24 cellular contexts compared by ENCODE assay signal in the genomic region with DNA sequence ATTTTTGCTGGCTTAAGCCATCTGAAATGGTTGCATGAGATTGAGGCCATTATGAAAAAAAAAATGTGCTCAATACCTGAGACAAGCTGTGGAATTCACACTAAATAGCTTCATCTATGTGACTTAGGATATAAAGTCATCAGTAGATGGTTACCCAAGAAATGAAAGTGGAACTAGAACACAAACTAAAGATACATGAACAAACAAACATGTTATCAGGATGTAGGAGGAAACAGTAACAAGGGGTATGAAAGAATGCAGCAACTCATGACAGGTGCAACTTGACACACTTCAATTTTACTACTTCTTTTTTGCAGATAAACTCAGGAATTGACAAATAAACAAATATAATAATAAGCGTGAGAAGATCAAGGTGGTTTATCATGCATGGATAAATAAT.
DNase-seq lines count a peak whose midpoint lies in the region; ATAC-seq, FAIRE-seq and TF ChIP-seq lines count a peak whose summit lies in the region.
"Had no signal": no experiment of that assay in that cellular context is flagged by ENCODE, and none has a peak within 500 bp of the region (broad histone marks: within the 10 kb centered on the region; RNA-seq: fewer than 3 reads in every experiment).

No MANE protein-coding gene starts in this region.

- intact Hi-C loops in OCI-LY7 (cut with micrococcal nuclease; ENCODE audit: unreplicated experiment) = no loop called here

- CTCF ChIA-PET in OCI-LY7 (lab: Charles Lee; ENCODE audit: unreplicated experiment) (no interaction called here), GM10248 (lab: Yijun Ruan, JAX) (interaction anchor here (1.0 to 1.1 kb wide), 3 partner anchors 9 to 43 kb away, joined by 3 to 4 read pairs (median 3); no protein-coding TSS in a partner anchor)

- H3K9ac ChIP-seq in Loucy (ENCODE audit: low read depth, low read length, poor library complexity, severe bottlenecking) = no peak overlapping the region

- TF ChIP-seq CTCF in Loucy (conservative IDR thresholded peaks at IDR 0.05; ENCODE audit: low read length) = no peak
- TF ChIP-seq CTCF in GM13977 (IDR thresholded peaks at IDR 0.05; ENCODE audit: extremely low read depth, insufficient read depth, missing control alignments) = no peak
- no peak for TF ChIP-seq CTCF in OCI-LY7 (conservative IDR thresholded peaks at IDR 0.05; ENCODE audit: low read length)
- TF ChIP-seq CTCF in GM10248 (IDR thresholded peaks at IDR 0.05; ENCODE audit: control extremely low read depth, extremely low read depth, low read depth, missing control alignments) = no peak

- no peaks in the 10 kb centered on the region for H3K9me3 ChIP-seq in Loucy (ENCODE audit: insufficient read depth, low read depth, low read length)
- no peaks in the 10 kb centered on the region for H3K9me3 ChIP-seq in OCI-LY7 (ENCODE audit: low read length)
- H3K9me3 ChIP-seq: BE2C had no signal

- H2AFZ ChIP-seq in Loucy (ENCODE audit: low read length) (peak overlapping the region; percentile 65; the same call in 1 of the 2 replicates), OCI-LY7 (ENCODE audit: low read length) (no peak overlapping the region)

- no peak overlapping the region for H3K27ac ChIP-seq in OCI-LY7 (ENCODE audit: low read depth, low read length, poor library complexity, severe bottlenecking)
- H3K27ac ChIP-seq: HL-60, RWPE1 had no signal

- H3K36me3 ChIP-seq in Loucy (ENCODE audit: insufficient read depth, low read length) = no peaks in the 10 kb centered on the region
- H3K36me3 ChIP-seq in OCI-LY7 (ENCODE audit: insufficient read depth, low read length) = no peaks in the 10 kb centered on the region
- H3K36me3 ChIP-seq: BE2C had no signal

- H3K9me2 ChIP-seq in Loucy (replicated peaks; ENCODE audit: low read depth, low read length) = no peaks in the 10 kb centered on the region
- H3K9me2 ChIP-seq in OCI-LY7 (ENCODE audit: insufficient read depth, low read length) = no peaks in the 10 kb centered on the region

- POLR2A ChIA-PET in OCI-LY7 (lab: Charles Lee) (interaction anchor here (0.6 to 1.3 kb wide), 2 partner anchors 11 to 23 kb away, joined by 3 to 5 read pairs; no protein-coding TSS in a partner anchor), GM10248 (lab: Yijun Ruan, JAX) (no interaction called here)

- no peaks in the 10 kb centered on the region for H3K27me3 ChIP-seq in Loucy (ENCODE audit: insufficient read depth, low read length, poor library complexity, severe bottlenecking)
- H3K27me3 ChIP-seq: BE2C had no signal

- in situ Hi-C loops in GM13977 (cut with MboI; ENCODE audit: low pct_unique_long_range_greater_than_20kb, low sequenced_read_pairs, unreplicated experiment) = no loop called here

- peak; percentile 77 for ATAC-seq in GM19035 (IDR thresholded peaks at IDR 0.05; ENCODE audit: unreplicated experiment)
- ATAC-seq in GM21619 (IDR thresholded peaks at IDR 0.05; ENCODE audit: unreplicated experiment) = peak; percentile 62
- no peak for ATAC-seq in HG03469 (IDR thresholded peaks at IDR 0.05; ENCODE audit: unreplicated experiment)
- ATAC-seq: Panc1 had no signal

- H3K4me1 ChIP-seq in Loucy (ENCODE audit: insufficient read depth, low read length, poor library complexity, severe bottlenecking) (no peaks in the 10 kb centered on the region), OCI-LY7 (ENCODE audit: insufficient read depth, low read length, poor library complexity, severe bottlenecking) (no peaks in the 10 kb centered on the region)
- H3K4me1 ChIP-seq: BE2C had no signal

- peak; percentile 84 for FAIRE-seq in GM12892 (lab: Jason Lieb, UNC)

- BruUV-seq in OCI-LY7 (replicated peaks; lab: Mats Ljungman, UMichigan) = no TSS peak

- H3K4me2 ChIP-seq in Loucy (ENCODE audit: low read depth, low read length, poor library complexity, severe bottlenecking) (no peak overlapping the region), OCI-LY7 (ENCODE audit: low read length) (no peak overlapping the region)

- DNase-seq in GM12892 (ENCODE audit: insufficient read length) (no peak), GM13977 (ENCODE audit: low spot score) (no peak), OCI-LY7 (ENCODE audit: low spot score) (no peak), GM10248 (ENCODE audit: extremely low spot score) (no peak)
- DNase-seq: 8988T; ACHN; BE2C; CD8-positive, alpha-beta memory T cell; MV-4-11; NCI-H1105; NCI-H146; NCI-H1930; NCI-H2107; NCI-H446; NCI-H524 treated with DMSO at 0.1 percent for 48 hours; NCI-H774; SHP77 had no signal

- no peak for TF ChIP-seq POLR2A in GM12892 (IDR thresholded peaks at IDR 0.05; ENCODE audit: low read depth, low read length)

- H3K4me3 ChIP-seq in Loucy (ENCODE audit: low read length, poor library complexity, severe bottlenecking) = no peak overlapping the region
- H3K4me3 ChIP-seq in OCI-LY7 (ENCODE audit: low read depth, low read length, poor library complexity, severe bottlenecking) = no peak overlapping the region

- no peaks in the 10 kb centered on the region for H3F3A ChIP-seq in Loucy (ENCODE audit: low read depth)

- H4K20me1 ChIP-seq in Loucy (ENCODE audit: insufficient read depth, low read length, poor library complexity, severe bottlenecking) (no peaks in the 10 kb centered on the region), OCI-LY7 (ENCODE audit: insufficient read depth, low read length) (no peaks in the 10 kb centered on the region)

- H3K79me2 ChIP-seq in Loucy (ENCODE audit: insufficient read depth, low read length) (no peaks in the 10 kb centered on the region), OCI-LY7 (ENCODE audit: insufficient read depth, low read depth, low read length) (no peaks in the 10 kb centered on the region)
